Comparison of ENCODE assay signal across 8 cellular contexts in the genomic region with DNA sequence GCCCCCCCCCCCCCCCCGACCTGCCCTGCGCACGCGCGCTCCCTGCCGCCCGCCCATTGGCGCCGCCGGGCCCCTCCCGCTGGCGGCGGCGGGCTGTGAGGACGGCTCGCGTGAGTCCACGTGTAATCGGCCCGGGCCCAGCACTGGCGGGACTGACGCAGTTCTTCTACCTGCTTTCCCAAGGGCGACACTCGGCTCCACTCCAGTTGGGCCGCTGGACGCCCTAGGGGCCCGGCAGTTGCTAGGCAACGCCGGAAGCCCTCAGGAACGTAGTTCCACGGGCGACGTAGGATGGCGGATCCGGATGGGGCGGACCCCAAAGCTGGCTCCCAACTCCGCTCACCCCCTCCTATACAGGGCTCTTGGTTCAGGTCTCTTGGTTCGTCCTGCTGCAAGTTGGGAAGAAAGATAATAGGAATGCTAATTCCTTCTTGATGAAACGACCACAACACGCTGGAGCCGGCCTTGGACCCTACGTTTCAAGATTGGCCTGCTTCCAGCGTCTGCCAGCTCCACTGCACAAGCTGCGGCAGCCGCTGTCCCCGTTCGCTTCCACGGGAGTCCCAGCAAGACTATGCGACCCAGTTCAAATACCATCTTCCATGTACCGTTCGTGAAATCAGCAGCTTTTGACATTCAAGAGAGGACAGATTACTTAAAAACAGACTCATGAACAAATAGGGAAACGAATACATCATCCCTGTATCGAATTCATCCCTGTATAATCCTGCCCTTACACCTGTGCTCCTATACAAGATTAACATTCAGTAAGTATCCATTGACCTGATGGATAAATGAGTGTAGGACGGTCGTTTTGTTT. TPM values are rescaled to one million over a fixed set of nuclear protein-coding genes. Genes with fewer than 3 reads are reported as not detected.
DNase-seq lines count a peak whose midpoint lies in the region; ATAC-seq and TF ChIP-seq lines count a peak whose summit lies in the region.

No MANE protein-coding gene starts in this region.

- H3K27me3 ChIP-seq in kidney epithelial cell (ENCODE audit: control insufficient read depth, insufficient read depth, low read length) = no peaks in the 10 kb centered on the region

- H3K36me3 ChIP-seq in kidney epithelial cell (ENCODE audit: control insufficient read depth, insufficient read depth, low read length) = no peaks in the 10 kb centered on the region

- H3K4me3 ChIP-seq in kidney epithelial cell (ENCODE audit: low read depth, low read length) = peak overlapping the region; percentile 95

- ATAC-seq in GM19025 (IDR thresholded peaks at IDR 0.05; ENCODE audit: low read depth, unreplicated experiment) (peak; percentile 94), HG03196 (IDR thresholded peaks at IDR 0.05; ENCODE audit: unreplicated experiment) (peak; percentile 84)

- no peak for TF ChIP-seq CTCF in kidney epithelial cell (IDR thresholded peaks at IDR 0.05; ENCODE audit: insufficient read depth, low read length, poor library complexity, severe bottlenecking)

- DNase-seq in AG20443 (ENCODE audit: low spot score) (peak; percentile 99), NCI-H2227 treated with DMSO at 0.1 percent for 48 hours (lab: John Stamatoyannopoulos, UW) (peak; percentile 94), cerebellar nuclear complex (lab: John Stamatoyannopoulos, UW) (peak; percentile 48 to 82), kidney epithelial cell (ENCODE audit: low read depth) (peak; percentile 64)
- DNase-seq in activated CD4-positive, CD25-positive, alpha-beta regulatory T cell treated with anti-CD3 and anti-CD28 coated beads, Interleukin-2, amount 50 U/mL, for 72 hours = peak; percentile 83
- peak; percentile 86 for DNase-seq in stimulated activated CD4-positive, alpha-beta T cell treated with anti-CD3 and anti-CD28 coated beads, Interleukin-15, amount 100 ng/mL, for 24 hours

RNA-seq across cellular contexts. Expression of a gene that starts 0.4 kb away (rescaled TPM):
- total RNA-seq in kidney epithelial cell = 109 and 175 TPM in 2 replicates

RNA-seq across cellular contexts. Expression of a gene that starts 25.0 kb away (rescaled TPM):
- 20.5 and 22.1 TPM in 2 replicates for total RNA-seq in kidney epithelial cell

Comparison
In these comparisons a context has a peak if more than half of its experiments do, and no peak if none do; other contexts are left out.
1. Peak in every context shown above with its lines: DNase-seq, ATAC-seq and H3K4me3 ChIP-seq.